Comparison of ENCODE assay signal across 8 cellular contexts in the genomic region with DNA sequence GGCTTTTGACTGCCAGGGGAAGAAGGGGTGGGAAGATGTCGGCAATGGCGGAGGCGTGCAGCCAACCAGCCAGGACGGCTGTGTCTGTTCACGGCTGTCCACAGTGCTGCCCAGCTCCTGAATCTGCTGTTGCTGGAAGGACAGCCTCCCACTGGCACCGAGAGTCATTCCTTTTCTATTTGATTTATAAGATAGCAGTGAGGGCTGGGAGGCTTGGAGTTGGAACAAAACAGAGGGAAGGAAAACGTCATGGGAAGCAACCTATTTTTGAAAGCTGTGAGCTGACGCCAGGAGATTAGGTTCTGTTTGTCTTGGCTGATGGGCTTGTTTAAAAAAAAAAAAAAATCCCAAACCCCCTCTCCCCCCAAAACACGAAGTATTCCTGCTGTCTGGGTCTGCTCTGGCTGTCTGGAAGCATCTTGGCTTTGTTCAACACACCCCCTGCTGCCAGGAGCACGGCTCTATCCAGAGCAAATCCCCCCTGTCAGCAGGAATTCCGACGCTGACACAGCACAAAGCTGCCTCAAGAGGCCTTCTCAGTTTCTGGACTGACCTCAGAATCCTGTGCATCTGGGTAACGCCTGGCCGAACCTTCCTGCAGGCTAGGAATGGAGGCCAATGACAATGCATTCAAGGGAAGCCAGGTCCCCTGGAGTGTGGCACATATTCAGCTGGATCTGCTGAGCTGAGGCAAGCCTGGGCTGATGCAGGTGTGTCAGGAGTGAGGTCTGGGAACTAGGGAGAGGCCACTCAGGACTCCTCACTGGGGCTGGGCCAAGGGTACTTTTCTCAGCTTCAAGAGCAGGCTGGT. TPM values are rescaled to one million over a fixed set of nuclear protein-coding genes. Genes with fewer than 3 reads are reported as not detected.
DNase-seq lines count a peak whose midpoint lies in the region; ATAC-seq and TF ChIP-seq lines count a peak whose summit lies in the region.

No MANE protein-coding gene starts in this region.

- H3K9me3 Mint-ChIP-seq in activated CD4-positive, alpha-beta T cell treated with anti-CD3 and anti-CD28 coated beads, Interleukin-2, amount 10 ng/mL, durations not matched to agents 7 days and 5 days = no peaks in the 10 kb centered on the region

- DNase-seq in NCI-H1092 treated with DMSO at 0.1 percent for 48 hours (lab: John Stamatoyannopoulos, UW) (peak; percentile 61), dedifferentiated amniotic fluid mesenchymal stem cell (ENCODE audit: extremely low spot score) (peak; percentile 83), lower leg skin (ENCODE audit: low spot score in 2 of 2) (peak; percentile 55 to 91)
- DNase-seq in activated CD4-positive, alpha-beta T cell treated with anti-CD3 and anti-CD28 coated beads, Interleukin-2, amount 50 U/mL, for 4 hours = no peak
- DNase-seq in activated CD4-positive, alpha-beta T cell treated with anti-CD3 and anti-CD28 coated beads, Interleukin-2, amount 10 ng/mL, durations not matched to agents 7 days and 5 days = no peak

- intact Hi-C loops in lower leg skin (cut with DNase I; ENCODE audit: low total_unique reads) = no loop called here

- CTCF ChIA-PET in activated CD4-positive, alpha-beta T cell treated with anti-CD3 and anti-CD28 coated beads, Interleukin-2, amount 10 ng/mL, durations not matched to agents 7 days and 5 days (lab: Charles Lee) = no interaction called here

- H3K4me3 Mint-ChIP-seq in activated CD4-positive, alpha-beta T cell treated with anti-CD3 and anti-CD28 coated beads, Interleukin-2, amount 10 ng/mL, durations not matched to agents 7 days and 5 days = no peak overlapping the region

- WGBS in lower leg skin, 2 donors = 10 to 18% methylated on average over 14 of the region's 14 CpGs

- POLR2A ChIA-PET in activated CD4-positive, alpha-beta T cell treated with anti-CD3 and anti-CD28 coated beads, Interleukin-2, amount 10 ng/mL, durations not matched to agents 7 days and 5 days (lab: Charles Lee) = no interaction called here

- no peak overlapping the region for H3K4me3 ChIP-seq in lower leg skin (ENCODE audit: low read depth, poor library complexity, severe bottlenecking)

- H3K27me3 Mint-ChIP-seq in activated CD4-positive, alpha-beta T cell treated with anti-CD3 and anti-CD28 coated beads, Interleukin-2, amount 10 ng/mL, durations not matched to agents 7 days and 5 days = no peaks in the 10 kb centered on the region

- TF ChIP-seq POLR2A in lower leg skin (IDR thresholded peaks at IDR 0.05) = no peak

- H3K36me3 Mint-ChIP-seq in activated CD4-positive, alpha-beta T cell treated with anti-CD3 and anti-CD28 coated beads, Interleukin-2, amount 10 ng/mL, durations not matched to agents 7 days and 5 days (ENCODE audit: low read depth) = peaks cover 3% of the 10 kb centered on the region

- no peak for TF ChIP-seq CTCF in lower leg skin (IDR thresholded peaks at IDR 0.05)

- H3K27ac Mint-ChIP-seq in activated CD4-positive, alpha-beta T cell treated with anti-CD3 and anti-CD28 coated beads, Interleukin-2, amount 10 ng/mL, durations not matched to agents 7 days and 5 days = no peak overlapping the region

- peak overlapping the region; percentile 94 for H3K27ac ChIP-seq in temporal lobe (ENCODE audit: low read depth, low read length)

- ATAC-seq in HG03571 (IDR thresholded peaks at IDR 0.05; ENCODE audit: unreplicated experiment) (no peak), HG03378 (IDR thresholded peaks at IDR 0.05; ENCODE audit: unreplicated experiment) (no peak)

- no peaks in the 10 kb centered on the region for H3K4me1 Mint-ChIP-seq in activated CD4-positive, alpha-beta T cell treated with anti-CD3 and anti-CD28 coated beads, Interleukin-2, amount 10 ng/mL, durations not matched to agents 7 days and 5 days

RNA-seq across cellular contexts. Expression of a gene that starts 41.0 kb away (rescaled TPM):
- total RNA-seq in lower leg skin = 100 to 1,000 TPM in 2 of 4 donors, 10 to 100 TPM in 2; 54.3 to 146 (median 102) TPM
- total RNA-seq in temporal lobe = 13.3 TPM
- total RNA-seq in activated CD4-positive, alpha-beta T cell treated with anti-CD3 and anti-CD28 coated beads, Interleukin-2, amount 10 ng/mL, durations not matched to agents 7 days and 5 days = 100 to 1,000 TPM; 175 to 176 TPM

Comparison
In these comparisons a context has a peak if more than half of its experiments do, and no peak if none do; other contexts are left out.
1. DNase-seq: peak in NCI-H1092 treated with DMSO at 0.1 percent for 48 hours (single experiment), dedifferentiated amniotic fluid mesenchymal stem cell (single experiment) and lower leg skin (2 of 2); none in activated CD4-positive, alpha-beta T cell treated with anti-CD3 and anti-CD28 coated beads, Interleukin-2, amount 50 U/mL, for 4 hours (0 of 2) and activated CD4-positive, alpha-beta T cell treated with anti-CD3 and anti-CD28 coated beads, Interleukin-2, amount 10 ng/mL, durations not matched to agents 7 days and 5 days (single experiment).